In genomic region chr17:73376152-73376551, GRCh38 we compare ENCODE assay signal across 18 cellular contexts.
DNase-seq lines count a peak whose midpoint lies in the region; ATAC-seq and TF ChIP-seq lines count a peak whose summit lies in the region.
"Had no signal": no experiment of that assay in that cellular context is flagged by ENCODE, and none has a peak within 500 bp of the region (broad histone marks: within the 10 kb centered on the region; RNA-seq: fewer than 3 reads in every experiment).

No MANE protein-coding gene starts in this region.

- DNase-seq in activated CD4-positive, alpha-beta T cell treated with anti-CD3 and anti-CD28 coated beads, Interleukin-2, amount 10 ng/mL, durations not matched to agents 7 days and 5 days = no peak
- no peak for DNase-seq in activated CD4-positive, alpha-beta T cell treated with anti-CD3 and anti-CD28 coated beads, Interleukin-2, amount 50 U/mL, for 4 hours
- DNase-seq in WTC11 (ENCODE audit: low spot score) = no peak
- DNase-seq in osteoblast (ENCODE audit: insufficient read length, low spot score, missing footprints) = peak; percentile 31
- DNase-seq in stomach = no peak
- no peak for DNase-seq in immature natural killer cell
- DNase-seq: Caco-2; CD4-positive, CD25-positive, alpha-beta regulatory T cell; CD8-positive, alpha-beta T cell; DMS153; DND-41; GM23248; H7; HCEC 1CT had no signal

- no peak overlapping the region for H3K27ac ChIP-seq in osteoblast (ENCODE audit: low read depth, low read length)
- H3K27ac ChIP-seq in stomach = no peak overlapping the region
- H3K27ac ChIP-seq: 22Rv1, BLaER1, C4-2B, GM23248 had no signal

- no peak for TF ChIP-seq EP300 in stomach (IDR thresholded peaks at IDR 0.05)

- no peaks in the 10 kb centered on the region for H4K20me1 ChIP-seq in osteoblast (ENCODE audit: insufficient read depth, low read length)
- H4K20me1 ChIP-seq: BLaER1 had no signal

- no peaks in the 10 kb centered on the region for H3K79me2 ChIP-seq in osteoblast (ENCODE audit: insufficient read depth, low read length)

- no peak overlapping the region for H3K4me2 ChIP-seq in osteoblast (ENCODE audit: insufficient read depth, low read length)
- H3K4me2 ChIP-seq: BLaER1 had no signal

- peaks cover under 1% of the 10 kb centered on the region for H3K27me3 Mint-ChIP-seq in activated CD4-positive, alpha-beta T cell treated with anti-CD3 and anti-CD28 coated beads, Interleukin-2, amount 10 ng/mL, durations not matched to agents 7 days and 5 days
- no peaks in the 10 kb centered on the region for H3K27me3 Mint-ChIP-seq in WTC11 (ENCODE audit: low read depth)
- peaks cover 0 to 7% (median 0%) of the 10 kb centered on the region in 3 donors for H3K27me3 Mint-ChIP-seq in immature natural killer cell (ENCODE audit: low read depth in 3 of 3)

- peak overlapping the region; percentile 63 for H3K27ac Mint-ChIP-seq in activated CD4-positive, alpha-beta T cell treated with anti-CD3 and anti-CD28 coated beads, Interleukin-2, amount 10 ng/mL, durations not matched to agents 7 days and 5 days
- H3K27ac Mint-ChIP-seq in WTC11 (peak overlapping the region; percentile 21; the same call in 1 of the 2 replicates), immature natural killer cell (no peak overlapping the region)
- H3K27ac Mint-ChIP-seq: B cell; CD8-positive, alpha-beta T cell had no signal

- H3K27me3 ChIP-seq in osteoblast (ENCODE audit: insufficient read depth, low read length) = peaks cover 25% of the 10 kb centered on the region
- H3K27me3 ChIP-seq in stomach = peaks cover 0 to 10% (median 0%) of the 10 kb centered on the region in 3 donors
- H3K27me3 ChIP-seq: BLaER1 had no signal

- H3K9me3 Mint-ChIP-seq in activated CD4-positive, alpha-beta T cell treated with anti-CD3 and anti-CD28 coated beads, Interleukin-2, amount 10 ng/mL, durations not matched to agents 7 days and 5 days = no peaks in the 10 kb centered on the region
- H3K9me3 Mint-ChIP-seq in WTC11 = no peaks in the 10 kb centered on the region
- peaks cover 0 to 2% (median 0%) of the 10 kb centered on the region in 6 donors for H3K9me3 Mint-ChIP-seq in immature natural killer cell
- H3K9me3 Mint-ChIP-seq: CD8-positive, alpha-beta T cell had no signal

- H3K4me3 ChIP-seq in osteoblast (ENCODE audit: insufficient read depth, low read length) = no peak overlapping the region
- no peak overlapping the region for H3K4me3 ChIP-seq in stomach
- H3K4me3 ChIP-seq: BLaER1, GM23248 had no signal

- H2AFZ ChIP-seq in osteoblast (ENCODE audit: low read length) = no peak overlapping the region
- H2AFZ ChIP-seq: GM23248 had no signal

- ATAC-seq in WTC11 = no peak
- ATAC-seq: CD8-positive, alpha-beta T cell had no signal

- H3K36me3 ChIP-seq in osteoblast (ENCODE audit: insufficient read depth, low read length) = no peaks in the 10 kb centered on the region
- no peaks in the 10 kb centered on the region for H3K36me3 ChIP-seq in stomach

- intact Hi-C loops in stomach (cut with DNase I; ENCODE audit: low total_unique reads) = no loop called here

- TF ChIP-seq CTCF in WTC11 (IDR thresholded peaks at IDR 0.05) (no peak), osteoblast (IDR thresholded peaks at IDR 0.05; ENCODE audit: extremely low read depth, low read depth, low read length) (no peak), stomach (IDR thresholded peaks at IDR 0.05) (no peak)

- CTCF ChIA-PET in activated CD4-positive, alpha-beta T cell treated with anti-CD3 and anti-CD28 coated beads, Interleukin-2, amount 10 ng/mL, durations not matched to agents 7 days and 5 days (lab: Charles Lee) = interaction anchor here (0.5 to 1.2 kb wide), 2 partner anchors 31 to 650 kb away, joined by 3 to 4 read pairs; no protein-coding TSS in a partner anchor
- CTCF ChIA-PET in WTC11 (lab: Charles Lee) = interaction anchor here (0.7 to 2.5 kb wide), 10 partner anchors 13 to 514 kb away, joined by 3 to 16 read pairs (median 4); no protein-coding TSS in a partner anchor

- WGBS in stomach, 5 donors = 80 to 87% (median 84%) methylated on average over 11 of the region's 11 CpGs

- H3K4me3 Mint-ChIP-seq in activated CD4-positive, alpha-beta T cell treated with anti-CD3 and anti-CD28 coated beads, Interleukin-2, amount 10 ng/mL, durations not matched to agents 7 days and 5 days = no peak overlapping the region
- H3K4me3 Mint-ChIP-seq in WTC11 (no peak overlapping the region), immature natural killer cell (no peak overlapping the region)
- H3K4me3 Mint-ChIP-seq: B cell; CD4-positive, CD25-positive, alpha-beta regulatory T cell; CD8-positive, alpha-beta T cell had no signal

- TF ChIP-seq POLR2A in stomach (IDR thresholded peaks at IDR 0.05) = no peak

- no peaks in the 10 kb centered on the region for H3K36me3 Mint-ChIP-seq in activated CD4-positive, alpha-beta T cell treated with anti-CD3 and anti-CD28 coated beads, Interleukin-2, amount 10 ng/mL, durations not matched to agents 7 days and 5 days (ENCODE audit: low read depth)
- H3K36me3 Mint-ChIP-seq in WTC11 = peaks cover 2% of the 10 kb centered on the region; the same call in 1 of the 2 replicates
- no peaks in the 10 kb centered on the region for H3K36me3 Mint-ChIP-seq in immature natural killer cell

- H3K9me3 ChIP-seq in osteoblast (ENCODE audit: low read depth, low read length) (no peaks in the 10 kb centered on the region), stomach (no peaks in the 10 kb centered on the region)
- H3K9me3 ChIP-seq: BLaER1, Caco-2 had no signal

- POLR2A ChIA-PET in activated CD4-positive, alpha-beta T cell treated with anti-CD3 and anti-CD28 coated beads, Interleukin-2, amount 10 ng/mL, durations not matched to agents 7 days and 5 days (lab: Charles Lee) = no interaction called here
- POLR2A ChIA-PET in WTC11 (lab: Charles Lee) = interaction anchor here (0.7 kb wide), 1 partner anchor 40 kb away, joined by 3 read pairs; no protein-coding TSS in a partner anchor

- H3K4me1 ChIP-seq in osteoblast (ENCODE audit: insufficient read depth, low read length) (peaks cover 8% of the 10 kb centered on the region), stomach (no peaks in the 10 kb centered on the region)
- H3K4me1 ChIP-seq: Caco-2 had no signal

- no peaks in the 10 kb centered on the region for H3K4me1 Mint-ChIP-seq in activated CD4-positive, alpha-beta T cell treated with anti-CD3 and anti-CD28 coated beads, Interleukin-2, amount 10 ng/mL, durations not matched to agents 7 days and 5 days
- peaks cover 6% of the 10 kb centered on the region for H3K4me1 Mint-ChIP-seq in WTC11
- H3K4me1 Mint-ChIP-seq in immature natural killer cell = no peaks in the 10 kb centered on the region
- H3K4me1 Mint-ChIP-seq: B cell; CD4-positive, CD25-positive, alpha-beta regulatory T cell had no signal

TF ChIP-seq in WTC11, 78 proteins besides CTCF, POLR2A, EP300 and RAD21 (continues in another document):
- TF ChIP-seq FOXP1 (CRISPR knock-in tag; IDR thresholded peaks at IDR 0.05; ENCODE audit: borderline replicate concordance) (no peak), JAZF1 (CRISPR knock-in tag; IDR thresholded peaks at IDR 0.05) (no peak), GRHL2 (CRISPR knock-in tag; IDR thresholded peaks at IDR 0.05; ENCODE audit: insufficient replicate concordance, severe bottlenecking) (no peak), PREB (CRISPR knock-in tag; IDR thresholded peaks at IDR 0.05; ENCODE audit: borderline replicate concordance) (no peak), NFE2L1 (CRISPR knock-in tag; IDR thresholded peaks at IDR 0.05) (no peak)
- TF ChIP-seq, protein P1, sequence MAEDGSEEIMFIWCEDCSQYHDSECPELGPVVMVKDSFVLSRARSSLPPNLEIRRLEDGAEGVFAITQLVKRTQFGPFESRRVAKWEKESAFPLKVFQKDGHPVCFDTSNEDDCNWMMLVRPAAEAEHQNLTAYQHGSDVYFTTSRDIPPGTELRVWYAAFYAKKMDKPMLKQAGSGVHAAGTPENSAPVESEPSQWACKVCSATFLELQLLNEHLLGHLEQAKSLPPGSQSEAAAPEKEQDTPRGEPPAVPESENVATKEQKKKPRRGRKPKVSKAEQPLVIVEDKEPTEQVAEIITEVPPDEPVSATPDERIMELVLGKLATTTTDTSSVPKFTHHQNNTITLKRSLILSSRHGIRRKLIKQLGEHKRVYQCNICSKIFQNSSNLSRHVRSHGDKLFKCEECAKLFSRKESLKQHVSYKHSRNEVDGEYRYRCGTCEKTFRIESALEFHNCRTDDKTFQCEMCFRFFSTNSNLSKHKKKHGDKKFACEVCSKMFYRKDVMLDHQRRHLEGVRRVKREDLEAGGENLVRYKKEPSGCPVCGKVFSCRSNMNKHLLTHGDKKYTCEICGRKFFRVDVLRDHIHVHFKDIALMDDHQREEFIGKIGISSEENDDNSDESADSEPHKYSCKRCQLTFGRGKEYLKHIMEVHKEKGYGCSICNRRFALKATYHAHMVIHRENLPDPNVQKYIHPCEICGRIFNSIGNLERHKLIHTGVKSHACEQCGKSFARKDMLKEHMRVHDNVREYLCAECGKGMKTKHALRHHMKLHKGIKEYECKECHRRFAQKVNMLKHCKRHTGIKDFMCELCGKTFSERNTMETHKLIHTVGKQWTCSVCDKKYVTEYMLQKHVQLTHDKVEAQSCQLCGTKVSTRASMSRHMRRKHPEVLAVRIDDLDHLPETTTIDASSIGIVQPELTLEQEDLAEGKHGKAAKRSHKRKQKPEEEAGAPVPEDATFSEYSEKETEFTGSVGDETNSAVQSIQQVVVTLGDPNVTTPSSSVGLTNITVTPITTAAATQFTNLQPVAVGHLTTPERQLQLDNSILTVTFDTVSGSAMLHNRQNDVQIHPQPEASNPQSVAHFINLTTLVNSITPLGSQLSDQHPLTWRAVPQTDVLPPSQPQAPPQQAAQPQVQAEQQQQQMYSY (CRISPR knock-in tag; IDR thresholded peaks at IDR 0.05) = no peak
- TF ChIP-seq, protein P2, sequence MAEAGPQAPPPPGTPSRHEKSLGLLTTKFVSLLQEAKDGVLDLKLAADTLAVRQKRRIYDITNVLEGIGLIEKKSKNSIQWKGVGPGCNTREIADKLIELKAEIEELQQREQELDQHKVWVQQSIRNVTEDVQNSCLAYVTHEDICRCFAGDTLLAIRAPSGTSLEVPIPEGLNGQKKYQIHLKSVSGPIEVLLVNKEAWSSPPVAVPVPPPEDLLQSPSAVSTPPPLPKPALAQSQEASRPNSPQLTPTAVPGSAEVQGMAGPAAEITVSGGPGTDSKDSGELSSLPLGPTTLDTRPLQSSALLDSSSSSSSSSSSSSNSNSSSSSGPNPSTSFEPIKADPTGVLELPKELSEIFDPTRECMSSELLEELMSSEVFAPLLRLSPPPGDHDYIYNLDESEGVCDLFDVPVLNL (CRISPR knock-in tag; IDR thresholded peaks at IDR 0.05; ENCODE audit: borderline replicate concordance, low read depth) = no peak

Comparison
In these comparisons a context has a peak if more than half of its experiments do, and no peak if none do; other contexts are left out.
1. H3K27ac Mint-ChIP-seq: peak in activated CD4-positive, alpha-beta T cell treated with anti-CD3 and anti-CD28 coated beads, Interleukin-2, amount 10 ng/mL, durations not matched to agents 7 days and 5 days (single experiment) and WTC11 (single experiment); none in immature natural killer cell (0 of 6).